In the genomic region with DNA sequence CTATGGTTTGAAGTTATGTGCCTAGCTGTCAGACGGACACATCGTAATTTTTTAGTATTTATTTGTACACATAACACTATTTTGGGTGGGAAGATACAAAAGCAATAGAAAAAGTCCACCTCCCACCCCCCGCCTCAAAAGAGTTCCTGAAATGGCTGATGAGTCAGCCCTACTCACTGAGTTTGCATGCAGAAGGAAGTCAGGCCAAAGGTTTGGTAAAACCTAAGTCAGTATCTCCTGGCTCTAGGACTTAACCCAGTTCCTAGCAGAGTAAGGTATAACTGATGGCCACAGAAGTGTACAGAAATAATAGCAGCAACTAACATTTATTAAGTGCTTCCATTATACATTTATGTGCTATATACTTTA, we compare ENCODE assay signal across 10 cellular contexts. TPM values are rescaled to one million over a fixed set of nuclear protein-coding genes. Genes with fewer than 3 reads are reported as not detected.
DNase-seq lines count a peak whose midpoint lies in the region; ATAC-seq, FAIRE-seq and TF ChIP-seq lines count a peak whose summit lies in the region.
"Had no signal": no experiment of that assay in that cellular context is flagged by ENCODE, and none has a peak within 500 bp of the region (broad histone marks: within the 10 kb centered on the region; RNA-seq: fewer than 3 reads in every experiment).

No MANE protein-coding gene starts in this region.

- ATAC-seq in A549 (no peak), PC-3 (peak; percentile 58), esophagus mucosa (peak; percentile 55), GM21360 (IDR thresholded peaks at IDR 0.05; ENCODE audit: unreplicated experiment) (no peak)
- ATAC-seq: psoas muscle had no signal

- WGBS in A549 (ENCODE audit: missing lambda C conversion rate), result 40% methylated on average over 3 of the region's 3 CpGs

- intact Hi-C loops in PC-3 (cut with micrococcal nuclease), result loop anchor here (5.0 kb wide), 1 partner anchor 72 kb away; no protein-coding TSS in a partner anchor
- intact Hi-C loops in head of caudate nucleus (cut with DNase I), result loop anchor here (10.0 kb wide), 2 partner anchors 70 to 260 kb away; no protein-coding TSS in a partner anchor

- H3K9me2 ChIP-seq in PC-3 (replicated peaks; ENCODE audit: low read length), result no peaks in the 10 kb centered on the region

- BruUV-seq in PC-3 (replicated peaks; lab: Mats Ljungman, UMichigan), result no TSS peak

- TF ChIP-seq RAD21 in A549 (conservative IDR thresholded peaks at IDR 0.05 in 1 of 2, IDR thresholded peaks at IDR 0.05 in 1 of 2), result no peak

- POLR2A ChIA-PET in A549 (lab: Yijun Ruan, JAX), result no interaction called here
- POLR2A ChIA-PET in PC-3 (lab: Charles Lee; ENCODE audit: unreplicated experiment), result no interaction called here

- no peak for FAIRE-seq in A549 (lab: Jason Lieb, UNC)

- peaks cover 3% of the 10 kb centered on the region for H3F3A ChIP-seq in PC-3 (ENCODE audit: low read length, unreplicated experiment)

- H3K27ac Mint-ChIP-seq in progenitor cell of endocrine pancreas, result no peak overlapping the region

- H3K36me3 Mint-ChIP-seq in progenitor cell of endocrine pancreas (ENCODE audit: insufficient read depth), result no peaks in the 10 kb centered on the region

- peaks cover 7% of the 10 kb centered on the region for H3K27me3 Mint-ChIP-seq in progenitor cell of endocrine pancreas

- no peak overlapping the region for H2AFZ ChIP-seq in PC-3 (ENCODE audit: low read length)

- TF ChIP-seq EP300 in A549 (IDR thresholded peaks at IDR 0.05), result no peak

- no peaks in the 10 kb centered on the region for H3K36me3 ChIP-seq in PC-3 (ENCODE audit: low read depth, low read length)

- no peak overlapping the region for H3K4me3 Mint-ChIP-seq in progenitor cell of endocrine pancreas (ENCODE audit: low read depth)

- TF ChIP-seq POLR2A in A549 (IDR thresholded peaks at IDR 0.05; ENCODE audit: low read length), result no peak

- peak overlapping the region; percentile 62 for H3K9ac ChIP-seq in PC-3 (ENCODE audit: low read length)

- TF ChIP-seq CTCF in A549 (IDR thresholded peaks at IDR 0.05), result no peak
- no peak for TF ChIP-seq CTCF in PC-3 (conservative IDR thresholded peaks at IDR 0.05; ENCODE audit: low read depth, low read length)
- no peak for TF ChIP-seq CTCF in progenitor cell of endocrine pancreas (IDR thresholded peaks at IDR 0.05; ENCODE audit: unreplicated experiment)

- no peaks in the 10 kb centered on the region for H4K20me1 ChIP-seq in PC-3 (ENCODE audit: low read length)

- H3K4me1 ChIP-seq in A549 (peaks cover 24% of the 10 kb centered on the region), PC-3 (ENCODE audit: insufficient read depth, low read length) (peaks cover 44% of the 10 kb centered on the region)

- CTCF ChIA-PET in A549 (lab: Yijun Ruan, JAX), result interaction anchor here (1.7 kb wide), 1 partner anchor 73 kb away, joined by 5 read pairs; no protein-coding TSS in a partner anchor
- CTCF ChIA-PET in PC-3 (lab: Charles Lee), result interaction anchor here (0.6 kb wide), 1 partner anchor 92 kb away, joined by 5 read pairs; a partner anchor contains a TSS

- H3K9me3 Mint-ChIP-seq in progenitor cell of endocrine pancreas (ENCODE audit: low read depth), result no peaks in the 10 kb centered on the region

- peaks cover 21% of the 10 kb centered on the region for H3K79me2 ChIP-seq in PC-3 (ENCODE audit: low read length)

- H3K4me3 ChIP-seq in A549 (no peak overlapping the region), PC-3 (ENCODE audit: low read length) (peak overlapping the region; percentile 51)
- H3K4me3 ChIP-seq: psoas muscle had no signal

- H3K27me3 ChIP-seq in PC-3 (ENCODE audit: low read length), result no peaks in the 10 kb centered on the region

- no peaks in the 10 kb centered on the region for H3K9me3 ChIP-seq in A549
- H3K9me3 ChIP-seq in PC-3 (ENCODE audit: low read length), result no peaks in the 10 kb centered on the region
- H3K9me3 ChIP-seq: psoas muscle had no signal

- H3K27ac ChIP-seq in A549 (no peak overlapping the region), PC-3 (ENCODE audit: low read length) (peak overlapping the region; percentile 92)
- H3K27ac ChIP-seq: psoas muscle had no signal

- H3K4me1 Mint-ChIP-seq in progenitor cell of endocrine pancreas (ENCODE audit: low read depth), result peaks cover 16% of the 10 kb centered on the region

- DNase-seq in A549 (ENCODE audit: low read depth in 1 of 2, low spot score in 1 of 2) (no peak), EH (ENCODE audit: low read depth) (peak; percentile 16), PC-3 (peak; percentile 69), head of caudate nucleus (no peak), progenitor cell of endocrine pancreas (ENCODE audit: low spot score, unreplicated experiment) (no peak), amniotic stem cell (lab: John Stamatoyannopoulos, UW) (no peak)
- DNase-seq: KG1, psoas muscle had no signal

- peak overlapping the region; percentile 21 for H3K4me2 ChIP-seq in A549
- peak overlapping the region; percentile 77 for H3K4me2 ChIP-seq in PC-3 (ENCODE audit: low read length)

TF ChIP-seq in A549, 52 proteins besides CTCF, POLR2A, EP300 and RAD21:
- no peak for TF ChIP-seq CBX2 (IDR thresholded peaks at IDR 0.05; ENCODE audit: borderline replicate concordance, low read depth)
- no peak for TF ChIP-seq FOSL2 (IDR thresholded peaks at IDR 0.05)
- TF ChIP-seq FOSL2 (CRISPR knock-in tag; IDR thresholded peaks at IDR 0.05), result no peak
TF ChIP-seq in A549: peak in this region for 0.

RNA-seq across cellular contexts. Expression of a gene that starts 2.9 kb away (rescaled TPM):
- 17.3 and 21.6 TPM in 2 replicates for polyA plus RNA-seq in A549 (2011; rRNA removed)
- polyA plus RNA-seq in A549 (2012; cell fraction: cytosol; rRNA removed), result 6.4 and 6.6 TPM in 2 replicates
- 2.2 and 4.7 TPM in 2 replicates for polyA plus RNA-seq in A549 (2012; cell fraction: nucleus; rRNA removed)
- polyA plus RNA-seq in A549 (2017; fragmentation: RNase III; extraction: RNeasy Plus Mini Kit Qiagen cat#74134 plus additional on column Dnase treatment), result 10.7 to 13.6 TPM (median 12.2 TPM) in 3 replicates
- polyA minus RNA-seq in A549 (2011; rRNA and poly(A)+ RNA removed), result 6.9 and 8.1 TPM in 2 replicates
- total RNA-seq in PC-3 (2014; rRNA removed), result 10.0 and 11.0 TPM in 2 replicates
- total RNA-seq in esophagus mucosa, result 26.7 TPM
- 22.1 and 22.3 TPM in 2 replicates for total RNA-seq in progenitor cell of endocrine pancreas

Comparison
In these comparisons a context has a peak if more than half of its experiments do, and no peak if none do; other contexts are left out.
1. ATAC-seq: peak in PC-3 (single experiment) and esophagus mucosa (single experiment); none in A549 (0 of 2) and GM21360 (single experiment).
2. DNase-seq: peak in EH (single experiment) and PC-3 (single experiment); none in A549 (0 of 2), head of caudate nucleus (0 of 42), progenitor cell of endocrine pancreas (single experiment) and amniotic stem cell (single experiment).